Comparison of ENCODE assay signal across 26 cellular contexts in the genomic region with DNA sequence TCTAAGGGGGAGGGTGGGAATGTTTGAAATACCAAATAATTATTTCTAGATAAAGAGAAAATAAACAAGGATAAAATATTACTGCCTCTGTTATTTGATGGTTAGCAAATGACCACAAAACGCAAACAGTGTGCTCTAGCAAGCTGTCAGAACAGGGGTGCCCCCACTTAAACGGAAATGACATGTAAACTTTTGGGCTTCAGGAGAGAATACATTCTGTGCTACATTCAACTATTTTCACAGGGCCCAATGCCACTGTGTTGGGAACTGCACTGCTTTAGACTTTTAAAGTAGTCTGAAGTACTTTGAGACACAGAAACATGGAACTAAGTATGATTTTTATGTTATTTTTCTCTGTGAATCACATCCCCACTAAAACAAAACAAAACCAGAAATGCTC. TPM values are rescaled to one million over a fixed set of nuclear protein-coding genes. Genes with fewer than 3 reads are reported as not detected.
DNase-seq lines count a peak whose midpoint lies in the region; ATAC-seq and TF ChIP-seq lines count a peak whose summit lies in the region.
"Had no signal": no experiment of that assay in that cellular context is flagged by ENCODE, and none has a peak within 500 bp of the region (broad histone marks: within the 10 kb centered on the region; RNA-seq: fewer than 3 reads in every experiment).

No MANE protein-coding gene starts in this region.

- H3K4me1 Mint-ChIP-seq in activated CD4-positive, alpha-beta T cell treated with anti-CD3 and anti-CD28 coated beads for 36 hours: peaks cover 88% of the 10 kb centered on the region
- peaks cover 63% of the 10 kb centered on the region for H3K4me1 Mint-ChIP-seq in CD8-positive, alpha-beta T cell (ENCODE audit: low read depth)
- H3K4me1 Mint-ChIP-seq in activated CD4-positive, alpha-beta memory T cell treated with anti-CD3 and anti-CD28 coated beads, Interleukin-2, amount 10 ng/mL, durations not matched to agents 7 days and 5 days: peaks cover 93% of the 10 kb centered on the region
- H3K4me1 Mint-ChIP-seq in immature natural killer cell: peaks cover 42 to 55% of the 10 kb centered on the region in 2 donors
- H3K4me1 Mint-ChIP-seq: brain had no signal

- CTCF ChIA-PET in activated CD4-positive, alpha-beta T cell treated with anti-CD3 and anti-CD28 coated beads for 36 hours (lab: Charles Lee): interaction anchor here (0.7 to 1.2 kb wide), 3 partner anchors 27 to 50 kb away, joined by 3 to 4 read pairs (median 3); no protein-coding TSS in a partner anchor
- CTCF ChIA-PET in CD8-positive, alpha-beta T cell (lab: Charles Lee): no interaction called here
- CTCF ChIA-PET in activated CD4-positive, alpha-beta memory T cell treated with anti-CD3 and anti-CD28 coated beads, Interleukin-2, amount 10 ng/mL, durations not matched to agents 7 days and 5 days (lab: Charles Lee): interaction anchor here (0.6 kb wide), 1 partner anchor 262 kb away, joined by 3 read pairs; no protein-coding TSS in a partner anchor

- DNase-seq in activated CD4-positive, alpha-beta T cell treated with anti-CD3 and anti-CD28 coated beads for 36 hours: no peak
- no peak for DNase-seq in activated CD4-positive, alpha-beta T cell treated with anti-CD3 and anti-CD28 coated beads, Interleukin-2, amount 50 U/mL, for 4 hours
- DNase-seq in CD8-positive, alpha-beta T cell: peak in 1 of 7 experiments; percentile 17
- DNase-seq in activated CD4-positive, alpha-beta memory T cell treated with anti-CD3 and anti-CD28 coated beads, Interleukin-2, amount 10 ng/mL, durations not matched to agents 7 days and 5 days: no peak
- no peak for DNase-seq in immature natural killer cell
- no peak for DNase-seq in mesendoderm
- DNase-seq in cortex of kidney (lab: John Stamatoyannopoulos, UW): no peak
- no peak for DNase-seq in DMS153 treated with DMSO at 0.1 percent for 48 hours (lab: John Stamatoyannopoulos, UW; ENCODE audit: unreplicated experiment)
- DNase-seq: 8988T; activated CD8-positive, alpha-beta memory T cell treated with anti-CD3 and anti-CD28 coated beads, Interleukin-2, amount 50 U/mL, for 4 hours; AML-193; Caco-2; kidney glomerular epithelial cell; MG63; NCI-H1417; NCI-H2107; NCI-H510A treated with DMSO at 0.1 percent for 48 hours; retina; RPMI8226; stimulated activated CD4-positive, alpha-beta T cell treated with anti-CD3 and anti-CD28 coated beads, Interleukin-2, amount 100 ng/mL, for 48 hours; stimulated activated naive CD8-positive, alpha-beta T cell treated with anti-CD3 and anti-CD28 coated beads, Interleukin-15, Interleukin-2, amounts not matched to agents 100 U/mL and 50 U/mL, for 24 hours; thyroid gland had no signal

- peak overlapping the region; percentile 20 for H3K27ac ChIP-seq in CD8-positive, alpha-beta T cell (ENCODE audit: low read depth, low read length)
- no peak overlapping the region for H3K27ac ChIP-seq in mesendoderm (ENCODE audit: low read depth, low read length)
- H3K27ac ChIP-seq: thyroid gland had no signal

- no peak overlapping the region for H3K4me2 ChIP-seq in mesendoderm (ENCODE audit: low read length)

- H3K27me3 Mint-ChIP-seq in activated CD4-positive, alpha-beta T cell treated with anti-CD3 and anti-CD28 coated beads for 36 hours: no peaks in the 10 kb centered on the region
- no peaks in the 10 kb centered on the region for H3K27me3 Mint-ChIP-seq in CD8-positive, alpha-beta T cell (ENCODE audit: low read depth)
- no peaks in the 10 kb centered on the region for H3K27me3 Mint-ChIP-seq in activated CD4-positive, alpha-beta memory T cell treated with anti-CD3 and anti-CD28 coated beads, Interleukin-2, amount 10 ng/mL, durations not matched to agents 7 days and 5 days
- peaks cover 0 to 3% (median 0%) of the 10 kb centered on the region in 3 donors for H3K27me3 Mint-ChIP-seq in immature natural killer cell (ENCODE audit: low read depth in 3 of 3)

- H3K56ac ChIP-seq in mesendoderm (ENCODE audit: low read length): no peak overlapping the region

- H3K36me3 ChIP-seq in CD8-positive, alpha-beta T cell (ENCODE audit: insufficient read depth, low read length): no peaks in the 10 kb centered on the region
- no peaks in the 10 kb centered on the region for H3K36me3 ChIP-seq in mesendoderm (ENCODE audit: control insufficient read depth, insufficient read depth, low read length)
- H3K36me3 ChIP-seq: MG63, thyroid gland had no signal

- peaks cover 87% of the 10 kb centered on the region for H3K36me3 Mint-ChIP-seq in activated CD4-positive, alpha-beta T cell treated with anti-CD3 and anti-CD28 coated beads for 36 hours (ENCODE audit: low read depth)
- peaks cover 39% of the 10 kb centered on the region for H3K36me3 Mint-ChIP-seq in CD8-positive, alpha-beta T cell
- H3K36me3 Mint-ChIP-seq in activated CD4-positive, alpha-beta memory T cell treated with anti-CD3 and anti-CD28 coated beads, Interleukin-2, amount 10 ng/mL, durations not matched to agents 7 days and 5 days (ENCODE audit: low read depth): peaks cover 84% of the 10 kb centered on the region
- H3K36me3 Mint-ChIP-seq in immature natural killer cell: peaks cover 9 to 19% (median 19%) of the 10 kb centered on the region in 3 donors
- H3K36me3 Mint-ChIP-seq: brain had no signal

- POLR2A ChIA-PET in activated CD4-positive, alpha-beta T cell treated with anti-CD3 and anti-CD28 coated beads for 36 hours (lab: Charles Lee): no interaction called here
- POLR2A ChIA-PET in CD8-positive, alpha-beta T cell (lab: Charles Lee): no interaction called here
- POLR2A ChIA-PET in activated CD4-positive, alpha-beta memory T cell treated with anti-CD3 and anti-CD28 coated beads, Interleukin-2, amount 10 ng/mL, durations not matched to agents 7 days and 5 days (lab: Charles Lee): interaction anchor here (0.6 to 6.8 kb wide), 7 partner anchors 9 to 35 kb away, joined by 3 to 48 read pairs (median 3); no protein-coding TSS in a partner anchor

- no peaks in the 10 kb centered on the region for H3K27me3 ChIP-seq in CD8-positive, alpha-beta T cell (ENCODE audit: insufficient read depth, low read length)
- H3K27me3 ChIP-seq in mesendoderm (ENCODE audit: insufficient read depth, low read length, poor library complexity): no peaks in the 10 kb centered on the region
- H3K27me3 ChIP-seq: MG63, thyroid gland had no signal

- no peak overlapping the region for H2BK120ac ChIP-seq in mesendoderm (ENCODE audit: low read depth, low read length)

- ATAC-seq in activated CD4-positive, alpha-beta T cell treated with anti-CD3 and anti-CD28 coated beads for 36 hours: peak; percentile 8
- peak; percentile 58 for ATAC-seq in CD8-positive, alpha-beta T cell
- ATAC-seq: activated CD4-positive, CD25-positive, alpha-beta regulatory T cell treated with anti-CD3 and anti-CD28 coated beads, Interleukin-2, amount 50 U/mL, for 24 hours; stimulated activated naive CD8-positive, alpha-beta T cell treated with anti-CD3 and anti-CD28 coated beads, Interleukin-15, Interleukin-2, amounts not matched to agents 100 U/mL and 50 U/mL, for 24 hours had no signal

- no peak overlapping the region for H4K8ac ChIP-seq in mesendoderm (ENCODE audit: low read depth, low read length)

- no peak overlapping the region for H3K18ac ChIP-seq in mesendoderm (ENCODE audit: low read length)

- no peak overlapping the region for H3K9ac ChIP-seq in mesendoderm (ENCODE audit: low read length)

- peaks cover 4% of the 10 kb centered on the region for H3K9me3 Mint-ChIP-seq in activated CD4-positive, alpha-beta T cell treated with anti-CD3 and anti-CD28 coated beads for 36 hours (ENCODE audit: low read depth)
- peaks cover 3% of the 10 kb centered on the region for H3K9me3 Mint-ChIP-seq in CD8-positive, alpha-beta T cell
- peaks cover 3% of the 10 kb centered on the region for H3K9me3 Mint-ChIP-seq in activated CD4-positive, alpha-beta memory T cell treated with anti-CD3 and anti-CD28 coated beads, Interleukin-2, amount 10 ng/mL, durations not matched to agents 7 days and 5 days
- H3K9me3 Mint-ChIP-seq in immature natural killer cell: peaks cover 0 to 2% (median 0%) of the 10 kb centered on the region in 6 donors

- no peak overlapping the region for H2BK15ac ChIP-seq in mesendoderm (replicated peaks; ENCODE audit: low read depth)

- TF ChIP-seq CTCF in CD8-positive, alpha-beta T cell (IDR thresholded peaks at IDR 0.05): no peak

- no peak overlapping the region for H3K23ac ChIP-seq in mesendoderm (ENCODE audit: low read length)

- H3K4me3 Mint-ChIP-seq in activated CD4-positive, alpha-beta T cell treated with anti-CD3 and anti-CD28 coated beads for 36 hours: peak overlapping the region; percentile 23
- no peak overlapping the region for H3K4me3 Mint-ChIP-seq in CD8-positive, alpha-beta T cell
- peak overlapping the region; percentile 24 for H3K4me3 Mint-ChIP-seq in activated CD4-positive, alpha-beta memory T cell treated with anti-CD3 and anti-CD28 coated beads, Interleukin-2, amount 10 ng/mL, durations not matched to agents 7 days and 5 days
- H3K4me3 Mint-ChIP-seq in immature natural killer cell: peak overlapping the region in 3 of 5 donors; percentile 24 to 55 (median 38)
- H3K4me3 Mint-ChIP-seq: brain had no signal

- no peak overlapping the region for H2BK5ac ChIP-seq in mesendoderm (ENCODE audit: low read length)

- no peaks in the 10 kb centered on the region for H3K79me2 ChIP-seq in mesendoderm (ENCODE audit: control insufficient read depth, insufficient read depth, low read length)

- no peak overlapping the region for H3K4ac ChIP-seq in mesendoderm (ENCODE audit: low read depth, low read length)

- WGBS in mesendoderm (ENCODE audit: extremely low coverage, insufficient coverage, low lambda C conversion rate): no CpG with 5 or more reads among the region's 2 CpGs

- H3K27ac Mint-ChIP-seq in activated CD4-positive, alpha-beta T cell treated with anti-CD3 and anti-CD28 coated beads for 36 hours: peak overlapping the region; percentile 82
- peak overlapping the region; percentile 80 for H3K27ac Mint-ChIP-seq in CD8-positive, alpha-beta T cell
- H3K27ac Mint-ChIP-seq in activated CD4-positive, alpha-beta memory T cell treated with anti-CD3 and anti-CD28 coated beads, Interleukin-2, amount 10 ng/mL, durations not matched to agents 7 days and 5 days: peak overlapping the region; percentile 89
- H3K27ac Mint-ChIP-seq in immature natural killer cell: peak overlapping the region; percentile 8 to 77 (median 70)
- H3K27ac Mint-ChIP-seq: brain had no signal

- H3K79me1 ChIP-seq in mesendoderm (ENCODE audit: low read length): no peaks in the 10 kb centered on the region

- H3K4me1 ChIP-seq in CD8-positive, alpha-beta T cell (ENCODE audit: insufficient read depth, low read length): peaks cover 46% of the 10 kb centered on the region
- no peaks in the 10 kb centered on the region for H3K4me1 ChIP-seq in mesendoderm (ENCODE audit: control insufficient read depth, low read depth, low read length)
- H3K4me1 ChIP-seq: Caco-2, thyroid gland had no signal

- no peaks in the 10 kb centered on the region for H3K9me3 ChIP-seq in CD8-positive, alpha-beta T cell (ENCODE audit: low read length)
- H3K9me3 ChIP-seq: Caco-2, MG63, thyroid gland had no signal

- intact Hi-C loops in activated CD4-positive, alpha-beta T cell treated with anti-CD3 and anti-CD28 coated beads for 36 hours (cut with DNase I, micrococcal nuclease): no loop called here
- intact Hi-C loops in CD8-positive, alpha-beta T cell (cut with DNase I, micrococcal nuclease): loop anchor here in 1 of 2 experiments (5.0 kb wide), 1 partner anchor 45 kb away; no protein-coding TSS in a partner anchor

- H3K4me3 ChIP-seq in CD8-positive, alpha-beta T cell (ENCODE audit: low read depth, low read length): no peak overlapping the region
- no peak overlapping the region for H3K4me3 ChIP-seq in mesendoderm (ENCODE audit: low read length)
- H3K4me3 ChIP-seq: lung, MG63, thyroid gland had no signal

- H4K5ac ChIP-seq in mesendoderm (ENCODE audit: low read length): no peak overlapping the region

- H2AK5ac ChIP-seq in mesendoderm (ENCODE audit: low read length): no peak overlapping the region

RNA-seq across cellular contexts. Expression of gene CD40LG, which starts 14.1 kb away (rescaled TPM):
- total RNA-seq in activated CD4-positive, alpha-beta T cell treated with anti-CD3 and anti-CD28 coated beads for 36 hours: 100 to 1,000 TPM; 123 to 146 TPM
- total RNA-seq in CD8-positive, alpha-beta T cell: 1 to 10 TPM; 1.2 to 1.5 TPM
- total RNA-seq in activated CD4-positive, alpha-beta memory T cell treated with anti-CD3 and anti-CD28 coated beads, Interleukin-2, amount 10 ng/mL, durations not matched to agents 7 days and 5 days: 100 to 1,000 TPM; 139 TPM
- polyA plus RNA-seq in immature natural killer cell: under 1 TPM; 0.21 to 0.63 (median 0.37) TPM
- not detected for polyA plus RNA-seq in mesendoderm (2013, experiment 1 of 2)
- not detected for polyA plus RNA-seq in mesendoderm (2013, experiment 2 of 2)
- total RNA-seq: Caco-2, osteoblast, thyroid gland had no signal

Comparison
In these comparisons a context has a peak if more than half of its experiments do, and no peak if none do; other contexts are left out.
1. RNA of gene CD40LG, which starts 14.1 kb away (total RNA-seq): 123 to 146 TPM in activated CD4-positive, alpha-beta T cell treated with anti-CD3 and anti-CD28 coated beads for 36 hours and 139 TPM in activated CD4-positive, alpha-beta memory T cell treated with anti-CD3 and anti-CD28 coated beads, Interleukin-2, amount 10 ng/mL, durations not matched to agents 7 days and 5 days; 1.2 to 1.5 TPM in CD8-positive, alpha-beta T cell; every median in the first group is over 10 times any median in the second.
2. Peak in every context shown above with its lines, with median percentiles within 50 percentile points of each other: H3K27ac Mint-ChIP-seq.